ENCODE assay signal across 1 cellular context in the genomic region with DNA sequence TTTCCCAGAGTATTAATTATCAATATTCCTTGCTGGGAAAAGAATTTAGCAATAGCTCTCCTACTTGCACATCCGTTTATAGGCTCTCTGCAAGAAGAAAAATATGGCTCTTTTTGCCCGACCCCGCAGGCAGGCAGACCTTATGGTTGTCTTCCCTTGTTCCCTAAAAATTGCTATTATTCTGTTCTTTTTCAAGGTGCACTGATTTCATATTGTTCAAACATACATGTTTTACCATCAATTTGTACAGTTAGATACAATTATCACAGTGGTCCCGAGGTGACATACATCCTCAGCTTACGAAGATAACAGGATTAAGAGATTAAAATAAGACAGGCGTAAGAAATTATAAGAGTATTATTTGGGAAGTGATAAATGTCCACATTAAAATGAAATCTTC.
TF ChIP-seq lines count a peak whose summit lies in the region.

No MANE protein-coding gene starts in this region.

TF ChIP-seq in HepG2, 621 proteins besides CTCF, POLR2A, EP300 and RAD21:
- peak; percentile 99 for TF ChIP-seq ZNF33A (CRISPR knock-in tag; IDR thresholded peaks at IDR 0.05; ENCODE audit: borderline replicate concordance)
TF ChIP-seq in HepG2: peak in this region for 1; not testable (repeated sequence) for 620.
